9 cellular contexts compared by ENCODE assay signal in the genomic region with DNA sequence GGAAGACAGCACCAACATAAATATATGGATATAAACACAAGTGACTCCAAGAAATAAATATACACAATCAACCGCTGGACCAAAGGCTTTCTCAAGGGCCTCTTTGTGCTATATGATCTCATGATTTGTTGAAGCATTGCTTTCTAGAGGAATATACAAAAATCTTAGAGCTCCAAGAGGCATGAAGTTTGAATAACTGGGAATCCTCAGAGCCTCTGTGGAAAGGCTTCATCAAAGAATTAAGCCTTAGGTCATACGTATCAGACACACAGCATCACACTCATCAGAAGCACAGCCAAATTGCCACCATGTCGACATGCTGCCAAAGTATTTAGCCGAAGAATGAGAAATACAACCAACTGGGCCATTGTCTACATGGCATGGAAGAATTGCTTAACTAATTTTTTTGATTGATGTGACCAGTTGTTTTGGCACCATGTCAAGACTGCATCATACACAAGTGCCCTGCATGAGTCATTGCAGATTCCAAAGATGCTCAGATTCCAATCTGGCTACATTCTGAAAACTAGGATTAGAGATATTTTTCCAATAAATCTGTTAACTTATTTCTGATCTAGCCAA.
DNase-seq lines count a peak whose midpoint lies in the region; ATAC-seq lines count a peak whose summit lies in the region.
"Had no signal": no experiment of that assay in that cellular context is flagged by ENCODE, and none has a peak within 500 bp of the region (broad histone marks: within the 10 kb centered on the region; RNA-seq: fewer than 3 reads in every experiment).

No MANE protein-coding gene starts in this region.

- ATAC-seq in GM18511 (IDR thresholded peaks at IDR 0.05; ENCODE audit: unreplicated experiment), result no peak

- DNase-seq in GM04503 (ENCODE audit: low read depth) (peak; percentile 44), NCI-H446 treated with DMSO at 0.1 percent for 48 hours (lab: John Stamatoyannopoulos, UW) (peak; percentile 81), epidermal melanocyte (ENCODE audit: insufficient read length, low spot score) (peak; percentile 21), pulmonary artery endothelial cell (ENCODE audit: low read depth, low spot score) (peak; percentile 66), OCI-M2 (lab: John Stamatoyannopoulos, UW; ENCODE audit: unreplicated experiment) (no peak), NCI-H1105 (lab: John Stamatoyannopoulos, UW) (no peak)
- DNase-seq: caudate nucleus, stomach had no signal

Comparison
In these comparisons a context has a peak if more than half of its experiments do, and no peak if none do; other contexts are left out.
1. DNase-seq: peak in GM04503 (single experiment), NCI-H446 treated with DMSO at 0.1 percent for 48 hours (single experiment), epidermal melanocyte (single experiment) and pulmonary artery endothelial cell (single experiment); none in OCI-M2 (single experiment) and NCI-H1105 (single experiment).